ENCODE assay signal across 2 cellular contexts in genomic region chr14:39099748-39100147, GRCh38.
TF ChIP-seq lines count a peak whose summit lies in the region.

No MANE protein-coding gene starts in this region.

TF ChIP-seq in HEK293, 187 proteins besides CTCF, POLR2A, EP300 and RAD21:
- TF ChIP-seq ZNF23 (tag by site-specific recombination; IDR thresholded peaks at IDR 0.05; ENCODE audit: borderline replicate concordance) = no peak
- TF ChIP-seq ZNF585B (tag by site-specific recombination; IDR thresholded peaks at IDR 0.05) = peak; percentile 49
TF ChIP-seq in HEK293: peak in this region for 1.

TF ChIP-seq in GM12878, 131 proteins besides CTCF, POLR2A, EP300 and RAD21:
- TF ChIP-seq BMI1 (IDR thresholded peaks at IDR 0.05; ENCODE audit: borderline replicate concordance) = no peak
- TF ChIP-seq DPF2 (IDR thresholded peaks at IDR 0.05) = no peak
- no peak for TF ChIP-seq ZNF622 (IDR thresholded peaks at IDR 0.05)
- no peak for TF ChIP-seq STAT3 (IDR thresholded peaks at IDR 0.05; ENCODE audit: low read depth, low read length)
- TF ChIP-seq ZNF687 (IDR thresholded peaks at IDR 0.05) = no peak
- TF ChIP-seq NFIC (IDR thresholded peaks at IDR 0.05; ENCODE audit: low read depth, low read length) = no peak
- TF ChIP-seq ZNF384 (IDR thresholded peaks at IDR 0.05; ENCODE audit: borderline replicate concordance, low read depth, low read length) = no peak
- no peak for TF ChIP-seq BCLAF1 (IDR thresholded peaks at IDR 0.05)
- no peak for TF ChIP-seq HCFC1 (IDR thresholded peaks at IDR 0.05; ENCODE audit: low read length)
- TF ChIP-seq ZNF592 (IDR thresholded peaks at IDR 0.05) = no peak
- TF ChIP-seq GABPA (IDR thresholded peaks at IDR 0.05; ENCODE audit: low read depth) = no peak
